In genomic region chr3:58345457-58345856, GRCh38 we compare ENCODE assay signal across 15 cellular contexts. TPM values are rescaled to one million over a fixed set of nuclear protein-coding genes. Genes with fewer than 3 reads are reported as not detected.
DNase-seq lines count a peak whose midpoint lies in the region; ATAC-seq and TF ChIP-seq lines count a peak whose summit lies in the region.
"Had no signal": no experiment of that assay in that cellular context is flagged by ENCODE, and none has a peak within 500 bp of the region (broad histone marks: within the 10 kb centered on the region; RNA-seq: fewer than 3 reads in every experiment).

No MANE protein-coding gene starts in this region.

- H3K9me2 ChIP-seq in DOHH2 (replicated peaks; ENCODE audit: control insufficient read depth, low read length) (no peaks in the 10 kb centered on the region), SU-DHL-6 (replicated peaks; ENCODE audit: insufficient read depth, low read length) (no peaks in the 10 kb centered on the region)

- no peaks in the 10 kb centered on the region for H4K20me1 ChIP-seq in DOHH2 (ENCODE audit: control insufficient read depth, insufficient read depth, low read depth, low read length)
- no peaks in the 10 kb centered on the region for H4K20me1 ChIP-seq in SU-DHL-6 (ENCODE audit: low read depth, low read length)

- H3K4me2 ChIP-seq in DOHH2 (ENCODE audit: low read length) (peak overlapping the region; percentile 98), SU-DHL-6 (ENCODE audit: low read depth, low read length, poor library complexity, severe bottlenecking) (peak overlapping the region; percentile 63)

- peaks cover 82% of the 10 kb centered on the region for H3K79me2 ChIP-seq in DOHH2 (ENCODE audit: control insufficient read depth, low read length)
- peaks cover 76% of the 10 kb centered on the region for H3K79me2 ChIP-seq in SU-DHL-6 (ENCODE audit: insufficient read depth, low read length)

- no peaks in the 10 kb centered on the region for H3K27me3 ChIP-seq in DOHH2 (ENCODE audit: control insufficient read depth, low read length)
- H3K27me3 ChIP-seq in SU-DHL-6 (ENCODE audit: low read length), result no peaks in the 10 kb centered on the region
- no peaks in the 10 kb centered on the region for H3K27me3 ChIP-seq in neutrophil

- peaks cover 81% of the 10 kb centered on the region for H3K36me3 ChIP-seq in DOHH2 (ENCODE audit: control insufficient read depth, low read length)
- H3K36me3 ChIP-seq in KOPT-K1 (ENCODE audit: insufficient read depth, low read length), result peaks cover 41% of the 10 kb centered on the region
- no peaks in the 10 kb centered on the region for H3K36me3 ChIP-seq in SU-DHL-6 (ENCODE audit: low read length)
- peaks cover 17% of the 10 kb centered on the region for H3K36me3 ChIP-seq in neutrophil

- intact Hi-C loops in left cardiac atrium (cut with DNase I), result no loop called here

- TF ChIP-seq CTCF in DOHH2 (IDR thresholded peaks at IDR 0.05; ENCODE audit: low read depth, low read length, poor library complexity, severe bottlenecking) (no peak), SU-DHL-6 (IDR thresholded peaks at IDR 0.05; ENCODE audit: insufficient read depth, low read length, poor library complexity, severe bottlenecking) (no peak), neutrophil (IDR thresholded peaks at IDR 0.05) (no peak)

- H2AFZ ChIP-seq in SU-DHL-6 (ENCODE audit: low read depth, low read length, severe bottlenecking), result no peak overlapping the region

- H3K4me1 ChIP-seq in DOHH2 (ENCODE audit: control insufficient read depth, low read length), result peaks cover 99% of the 10 kb centered on the region
- H3K4me1 ChIP-seq in neutrophil (ENCODE audit: control insufficient read depth in 1 of 2, insufficient read depth in 1 of 2, low read depth in 1 of 2, low read length in 1 of 2), result peaks cover 36 to 38% of the 10 kb centered on the region in 2 experiments

- H3K27ac ChIP-seq in DOHH2 (ENCODE audit: low read depth, low read length) (peak overlapping the region; percentile 99), KOPT-K1 (ENCODE audit: low read depth, low read length, poor library complexity, severe bottlenecking) (peak overlapping the region; percentile 98), SU-DHL-6 (ENCODE audit: low read depth, low read length) (peak overlapping the region; percentile 98), neutrophil (peak overlapping the region; percentile 54)

- peak overlapping the region; percentile 53 for H3K9ac ChIP-seq in SU-DHL-6 (ENCODE audit: low read length)

- peaks cover 58% of the 10 kb centered on the region for H3F3A ChIP-seq in DOHH2 (ENCODE audit: control insufficient read depth, insufficient read depth)
- H3F3A ChIP-seq in SU-DHL-6 (ENCODE audit: insufficient read depth), result peaks cover 85% of the 10 kb centered on the region

- ATAC-seq in HG03139 (IDR thresholded peaks at IDR 0.05; ENCODE audit: unreplicated experiment) (no peak), left cardiac atrium (no peak)
- ATAC-seq: GM12878 had no signal

- no peak for DNase-seq in cerebellar nuclear complex (lab: John Stamatoyannopoulos, UW)
- DNase-seq in left cardiac atrium, result no peak
- DNase-seq: HFFc6; NCI-H1694 treated with DMSO at 0.1 percent for 48 hours; NCI-H748 treated with DMSO at 0.1 percent for 48 hours; NK-92 treated with Interleukin-12 subunit alpha and Interleukin-12 subunit beta, amount 100 ng/mL, for 24 hours; OCI-M1; RPMI8226; SHP77 treated with DMSO at 0.1 percent for 48 hours had no signal

- H3K9me3 ChIP-seq in DOHH2 (ENCODE audit: control insufficient read depth, insufficient read depth, low read length) (no peaks in the 10 kb centered on the region), KOPT-K1 (ENCODE audit: insufficient read depth, low read length, poor library complexity, severe bottlenecking) (no peaks in the 10 kb centered on the region), SU-DHL-6 (ENCODE audit: insufficient read depth, low read length) (no peaks in the 10 kb centered on the region), neutrophil (no peaks in the 10 kb centered on the region)

- peak overlapping the region; percentile 42 for H3K4me3 ChIP-seq in DOHH2 (ENCODE audit: low read length)
- no peak overlapping the region for H3K4me3 ChIP-seq in SU-DHL-6 (ENCODE audit: insufficient read depth, low read length, poor library complexity, severe bottlenecking)
- no peak overlapping the region for H3K4me3 ChIP-seq in neutrophil (ENCODE audit: low read depth in 1 of 2, low read length in 1 of 2)
- H3K4me3 ChIP-seq: GM12878 had no signal

RNA-seq across cellular contexts. Expression of gene PXK, which starts 12.8 kb away (rescaled TPM):
- total RNA-seq in left cardiac atrium, result 10 to 100 TPM; 13.3 to 15.1 TPM

RNA-seq across cellular contexts. Expression of gene HTD2, which starts 39.1 kb away (rescaled TPM):
- 10 to 100 TPM in 1 of 2 donors, 1 to 10 TPM in 1; 8.1 to 12.1 TPM for total RNA-seq in left cardiac atrium

RNA-seq across cellular contexts. Expression of gene RPP14, which starts 39.4 kb away (rescaled TPM):
- 10 to 100 TPM; 19.0 to 24.2 TPM for total RNA-seq in left cardiac atrium
